In the genomic region with DNA sequence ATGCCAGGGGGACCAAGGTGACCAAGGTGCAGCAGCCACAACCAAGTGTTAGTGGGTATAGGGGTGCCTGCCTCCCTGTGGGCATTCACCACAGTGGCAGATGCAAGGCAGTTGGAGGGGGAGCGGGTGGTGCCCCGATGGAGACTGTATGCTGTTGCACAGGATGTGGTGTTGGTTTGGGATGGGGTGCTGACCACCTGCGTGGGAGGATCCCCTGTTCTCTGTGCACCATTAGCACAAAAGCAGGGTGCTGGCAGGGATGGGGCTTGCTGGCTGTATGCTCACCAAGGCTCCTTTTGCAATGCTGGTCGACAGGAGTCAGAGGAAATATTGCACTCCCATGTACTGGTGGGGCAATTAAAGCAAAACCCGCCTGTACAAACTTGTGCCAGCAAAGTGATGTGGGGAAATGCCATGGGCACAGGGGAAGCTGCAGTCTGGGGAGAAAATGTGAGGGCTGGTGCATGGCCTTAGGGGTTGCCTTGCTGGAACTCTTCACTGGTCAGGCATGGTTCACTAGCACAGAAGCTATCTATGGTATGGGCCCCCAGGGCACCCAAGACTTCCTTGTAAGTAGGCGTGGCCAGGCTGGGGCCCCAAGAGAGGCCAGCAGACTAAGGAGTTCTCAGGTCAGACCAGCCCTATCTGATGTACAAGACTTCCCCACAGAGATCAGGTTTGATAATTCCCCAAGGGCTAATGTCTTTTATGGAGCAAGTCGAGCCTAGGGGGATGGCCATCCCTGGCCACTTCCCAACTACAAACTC, we compare ENCODE assay signal across 29 cellular contexts. TPM values are rescaled to one million over a fixed set of nuclear protein-coding genes. Genes with fewer than 3 reads are reported as not detected.
DNase-seq lines count a peak whose midpoint lies in the region; ATAC-seq and TF ChIP-seq lines count a peak whose summit lies in the region.
"Had no signal": no experiment of that assay in that cellular context is flagged by ENCODE, and none has a peak within 500 bp of the region (broad histone marks: within the 10 kb centered on the region; RNA-seq: fewer than 3 reads in every experiment).

No MANE protein-coding gene starts in this region.

- no peaks in the 10 kb centered on the region for H3K27me3 ChIP-seq in PC-3 (ENCODE audit: low read length)
- H3K27me3 ChIP-seq: gastroesophageal sphincter, right atrium auricular region, SJCRH30 had no signal

- CTCF ChIA-PET in PC-3 (lab: Charles Lee), result no interaction called here

- H3K79me2 ChIP-seq in PC-3 (ENCODE audit: low read length), result no peaks in the 10 kb centered on the region

- BruUV-seq in PC-3 (replicated peaks; lab: Mats Ljungman, UMichigan), result no TSS peak

- no peak overlapping the region for H3K4me2 ChIP-seq in PC-3 (ENCODE audit: low read length)
- H3K4me2 ChIP-seq: KMS-11 had no signal

- H3K36me3 ChIP-seq in PC-3 (ENCODE audit: low read depth, low read length), result no peaks in the 10 kb centered on the region
- H3K36me3 ChIP-seq: gastroesophageal sphincter, right atrium auricular region, SJCRH30 had no signal

- no peak overlapping the region for H3K4me3 ChIP-seq in PC-3 (ENCODE audit: low read length)
- H3K4me3 ChIP-seq: gastroesophageal sphincter, lung, right atrium auricular region, SJCRH30 had no signal

- H3F3A ChIP-seq in PC-3 (ENCODE audit: low read length, unreplicated experiment), result no peaks in the 10 kb centered on the region

- ATAC-seq in PC-3 (peak; percentile 22; the same call in 1 of the 2 replicates), sciatic nerve (peak; percentile 26), HG03571 (IDR thresholded peaks at IDR 0.05; ENCODE audit: unreplicated experiment) (no peak)
- ATAC-seq in naive thymus-derived CD8-positive, alpha-beta T cell, result no peak
- ATAC-seq: activated T-helper 17 cell treated with anti-CD3 and anti-CD28 coated beads, Interleukin-2, amount 50 U/mL, for 72 hours; gastroesophageal sphincter had no signal

- peaks cover 0 to 17% (median 0%) of the 10 kb centered on the region in 3 donors for H3K36me3 Mint-ChIP-seq in naive thymus-derived CD8-positive, alpha-beta T cell
- H3K36me3 Mint-ChIP-seq: activated naive CD8-positive, alpha-beta T cell; type B pancreatic cell had no signal

- no peak overlapping the region for H2AFZ ChIP-seq in PC-3 (ENCODE audit: low read length)

- H3K9me3 Mint-ChIP-seq in naive thymus-derived CD8-positive, alpha-beta T cell, result peaks cover 8 to 38% (median 30%) of the 10 kb centered on the region in 9 donors

- H3K27ac ChIP-seq in PC-3 (ENCODE audit: low read length), result no peak overlapping the region
- no peak overlapping the region for H3K27ac ChIP-seq in epithelial cell of prostate
- H3K27ac ChIP-seq: C4-2B, gastroesophageal sphincter, KMS-11, right atrium auricular region, SJCRH30 had no signal

- TF ChIP-seq CTCF in PC-3 (conservative IDR thresholded peaks at IDR 0.05; ENCODE audit: low read depth, low read length), result no peak

- POLR2A ChIA-PET in PC-3 (lab: Charles Lee; ENCODE audit: unreplicated experiment), result no interaction called here
- POLR2A ChIA-PET in naive thymus-derived CD8-positive, alpha-beta T cell (lab: Charles Lee), result no interaction called here

- H3K4me1 Mint-ChIP-seq in naive thymus-derived CD8-positive, alpha-beta T cell, result peaks cover 0 to 1% (median 0%) of the 10 kb centered on the region in 4 donors
- H3K4me1 Mint-ChIP-seq: activated T-helper 17 cell treated with anti-CD3 and anti-CD28 coated beads, Interleukin-2, amount 50 U/mL, for 72 hours had no signal

- no peaks in the 10 kb centered on the region for H3K9me2 ChIP-seq in PC-3 (replicated peaks; ENCODE audit: low read length)

- intact Hi-C loops in PC-3 (cut with micrococcal nuclease) (no loop called here), sciatic nerve (cut with DNase I) (no loop called here)

- H3K27me3 Mint-ChIP-seq in naive thymus-derived CD8-positive, alpha-beta T cell, result peaks cover 0 to 16% (median 3%) of the 10 kb centered on the region in 5 donors
- H3K27me3 Mint-ChIP-seq: activated naive CD8-positive, alpha-beta T cell; activated T-helper 17 cell treated with anti-CD3 and anti-CD28 coated beads, Interleukin-2, amount 50 U/mL, for 72 hours; type B pancreatic cell had no signal

- no peak overlapping the region for H3K9ac ChIP-seq in PC-3 (ENCODE audit: low read length)
- H3K9ac ChIP-seq: KMS-11 had no signal

- no peak overlapping the region for H3K4me3 Mint-ChIP-seq in naive thymus-derived CD8-positive, alpha-beta T cell
- H3K4me3 Mint-ChIP-seq: activated naive CD8-positive, alpha-beta T cell; activated T-helper 17 cell treated with anti-CD3 and anti-CD28 coated beads, Interleukin-2, amount 50 U/mL, for 72 hours; type B pancreatic cell had no signal

- no peaks in the 10 kb centered on the region for H3K9me3 ChIP-seq in PC-3 (ENCODE audit: low read length)

- H3K27ac Mint-ChIP-seq in naive thymus-derived CD8-positive, alpha-beta T cell, result no peak overlapping the region
- H3K27ac Mint-ChIP-seq: activated naive CD8-positive, alpha-beta T cell; activated T-helper 17 cell treated with anti-CD3 and anti-CD28 coated beads, Interleukin-2, amount 50 U/mL, for 72 hours; type B pancreatic cell had no signal

- H3K4me1 ChIP-seq in PC-3 (ENCODE audit: insufficient read depth, low read length), result no peaks in the 10 kb centered on the region
- H3K4me1 ChIP-seq: gastroesophageal sphincter, right atrium auricular region, SJCRH30 had no signal

- DNase-seq in EL, result peak; percentile 73
- DNase-seq in PC-3, result peak; percentile 21
- peak; percentile 8 for DNase-seq in epithelial cell of prostate (ENCODE audit: low read depth, low spot score)
- no peak for DNase-seq in sciatic nerve (ENCODE audit: low spot score)
- DNase-seq in central memory CD4-positive, alpha-beta T cell, result no peak
- DNase-seq in naive thymus-derived CD8-positive, alpha-beta T cell, result no peak
- DNase-seq: activated CD4-positive, alpha-beta T cell treated with anti-CD3 and anti-CD28 coated beads for 4 hours; cerebellar nuclear complex; NCI-H1092; NCI-H1930; NCI-H345; NCI-H774; SJCRH30; T-helper 1 cell had no signal

- no peaks in the 10 kb centered on the region for H4K20me1 ChIP-seq in PC-3 (ENCODE audit: low read length)

RNA-seq across cellular contexts. Expression of a gene that starts 51.9 kb away (rescaled TPM):
- total RNA-seq in PC-3 (2014; rRNA removed) (not detected in 2 replicates), sciatic nerve (not detected)
- not detected for total RNA-seq in naive thymus-derived CD8-positive, alpha-beta T cell
- not detected for polyA plus RNA-seq in naive thymus-derived CD8-positive, alpha-beta T cell
- total RNA-seq: activated T-helper 17 cell treated with anti-CD3 and anti-CD28 coated beads, Interleukin-2, amount 50 U/mL, for 72 hours; astrocyte; G401; gastroesophageal sphincter; HT1080; kidney epithelial cell; lung; right atrium auricular region; SJCRH30 had no signal
- polyA plus RNA-seq: AG04450, esophagus, lung had no signal

Comparison
In these comparisons a context has a peak if more than half of its experiments do, and no peak if none do; other contexts are left out.
1. DNase-seq: peak in EL (single experiment), PC-3 (single experiment) and epithelial cell of prostate (single experiment); none in sciatic nerve (single experiment), central memory CD4-positive, alpha-beta T cell (single experiment) and naive thymus-derived CD8-positive, alpha-beta T cell (0 of 10).
2. ATAC-seq: peak in PC-3 (single experiment) and sciatic nerve (single experiment); none in naive thymus-derived CD8-positive, alpha-beta T cell (0 of 2) and HG03571 (single experiment).